Comparison of ENCODE assay signal across 1 cellular context in the genomic region with DNA sequence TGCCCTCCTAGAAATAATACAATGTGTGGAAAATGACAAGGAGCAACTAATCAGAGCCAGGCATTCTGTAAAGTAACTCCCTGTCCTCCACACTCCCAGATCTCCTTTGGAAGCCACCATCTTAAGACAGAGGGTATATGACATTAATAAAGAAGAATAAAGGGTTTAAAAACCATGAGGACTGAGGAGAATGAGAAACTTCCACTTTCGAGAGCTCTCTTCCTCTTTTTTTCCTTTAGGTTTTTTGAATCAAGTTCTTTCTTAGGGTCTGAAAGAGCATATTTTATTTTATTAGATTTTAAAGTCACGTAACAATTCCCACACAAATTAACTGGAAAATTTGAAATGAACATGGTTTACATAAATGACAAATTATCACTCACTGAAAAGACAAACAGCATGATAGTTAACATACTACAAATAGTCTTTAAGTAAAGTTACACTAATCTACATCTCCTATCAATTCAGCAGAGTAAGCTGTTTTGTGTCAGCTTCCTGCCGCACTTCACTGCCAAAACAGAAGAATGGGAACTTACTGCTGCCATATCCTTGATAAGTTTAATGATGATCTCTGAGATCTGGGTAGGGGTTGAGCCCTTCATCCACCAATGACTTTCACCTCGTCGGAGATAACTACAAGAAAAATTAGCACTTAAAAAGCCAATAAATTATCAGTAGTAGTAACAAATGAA.
TF ChIP-seq lines count a peak whose summit lies in the region.

No MANE protein-coding gene starts in this region.

TF ChIP-seq in GM23338, 12 proteins besides CTCF, POLR2A, EP300 and RAD21 (continued from another document):
- TF ChIP-seq, protein P1, sequence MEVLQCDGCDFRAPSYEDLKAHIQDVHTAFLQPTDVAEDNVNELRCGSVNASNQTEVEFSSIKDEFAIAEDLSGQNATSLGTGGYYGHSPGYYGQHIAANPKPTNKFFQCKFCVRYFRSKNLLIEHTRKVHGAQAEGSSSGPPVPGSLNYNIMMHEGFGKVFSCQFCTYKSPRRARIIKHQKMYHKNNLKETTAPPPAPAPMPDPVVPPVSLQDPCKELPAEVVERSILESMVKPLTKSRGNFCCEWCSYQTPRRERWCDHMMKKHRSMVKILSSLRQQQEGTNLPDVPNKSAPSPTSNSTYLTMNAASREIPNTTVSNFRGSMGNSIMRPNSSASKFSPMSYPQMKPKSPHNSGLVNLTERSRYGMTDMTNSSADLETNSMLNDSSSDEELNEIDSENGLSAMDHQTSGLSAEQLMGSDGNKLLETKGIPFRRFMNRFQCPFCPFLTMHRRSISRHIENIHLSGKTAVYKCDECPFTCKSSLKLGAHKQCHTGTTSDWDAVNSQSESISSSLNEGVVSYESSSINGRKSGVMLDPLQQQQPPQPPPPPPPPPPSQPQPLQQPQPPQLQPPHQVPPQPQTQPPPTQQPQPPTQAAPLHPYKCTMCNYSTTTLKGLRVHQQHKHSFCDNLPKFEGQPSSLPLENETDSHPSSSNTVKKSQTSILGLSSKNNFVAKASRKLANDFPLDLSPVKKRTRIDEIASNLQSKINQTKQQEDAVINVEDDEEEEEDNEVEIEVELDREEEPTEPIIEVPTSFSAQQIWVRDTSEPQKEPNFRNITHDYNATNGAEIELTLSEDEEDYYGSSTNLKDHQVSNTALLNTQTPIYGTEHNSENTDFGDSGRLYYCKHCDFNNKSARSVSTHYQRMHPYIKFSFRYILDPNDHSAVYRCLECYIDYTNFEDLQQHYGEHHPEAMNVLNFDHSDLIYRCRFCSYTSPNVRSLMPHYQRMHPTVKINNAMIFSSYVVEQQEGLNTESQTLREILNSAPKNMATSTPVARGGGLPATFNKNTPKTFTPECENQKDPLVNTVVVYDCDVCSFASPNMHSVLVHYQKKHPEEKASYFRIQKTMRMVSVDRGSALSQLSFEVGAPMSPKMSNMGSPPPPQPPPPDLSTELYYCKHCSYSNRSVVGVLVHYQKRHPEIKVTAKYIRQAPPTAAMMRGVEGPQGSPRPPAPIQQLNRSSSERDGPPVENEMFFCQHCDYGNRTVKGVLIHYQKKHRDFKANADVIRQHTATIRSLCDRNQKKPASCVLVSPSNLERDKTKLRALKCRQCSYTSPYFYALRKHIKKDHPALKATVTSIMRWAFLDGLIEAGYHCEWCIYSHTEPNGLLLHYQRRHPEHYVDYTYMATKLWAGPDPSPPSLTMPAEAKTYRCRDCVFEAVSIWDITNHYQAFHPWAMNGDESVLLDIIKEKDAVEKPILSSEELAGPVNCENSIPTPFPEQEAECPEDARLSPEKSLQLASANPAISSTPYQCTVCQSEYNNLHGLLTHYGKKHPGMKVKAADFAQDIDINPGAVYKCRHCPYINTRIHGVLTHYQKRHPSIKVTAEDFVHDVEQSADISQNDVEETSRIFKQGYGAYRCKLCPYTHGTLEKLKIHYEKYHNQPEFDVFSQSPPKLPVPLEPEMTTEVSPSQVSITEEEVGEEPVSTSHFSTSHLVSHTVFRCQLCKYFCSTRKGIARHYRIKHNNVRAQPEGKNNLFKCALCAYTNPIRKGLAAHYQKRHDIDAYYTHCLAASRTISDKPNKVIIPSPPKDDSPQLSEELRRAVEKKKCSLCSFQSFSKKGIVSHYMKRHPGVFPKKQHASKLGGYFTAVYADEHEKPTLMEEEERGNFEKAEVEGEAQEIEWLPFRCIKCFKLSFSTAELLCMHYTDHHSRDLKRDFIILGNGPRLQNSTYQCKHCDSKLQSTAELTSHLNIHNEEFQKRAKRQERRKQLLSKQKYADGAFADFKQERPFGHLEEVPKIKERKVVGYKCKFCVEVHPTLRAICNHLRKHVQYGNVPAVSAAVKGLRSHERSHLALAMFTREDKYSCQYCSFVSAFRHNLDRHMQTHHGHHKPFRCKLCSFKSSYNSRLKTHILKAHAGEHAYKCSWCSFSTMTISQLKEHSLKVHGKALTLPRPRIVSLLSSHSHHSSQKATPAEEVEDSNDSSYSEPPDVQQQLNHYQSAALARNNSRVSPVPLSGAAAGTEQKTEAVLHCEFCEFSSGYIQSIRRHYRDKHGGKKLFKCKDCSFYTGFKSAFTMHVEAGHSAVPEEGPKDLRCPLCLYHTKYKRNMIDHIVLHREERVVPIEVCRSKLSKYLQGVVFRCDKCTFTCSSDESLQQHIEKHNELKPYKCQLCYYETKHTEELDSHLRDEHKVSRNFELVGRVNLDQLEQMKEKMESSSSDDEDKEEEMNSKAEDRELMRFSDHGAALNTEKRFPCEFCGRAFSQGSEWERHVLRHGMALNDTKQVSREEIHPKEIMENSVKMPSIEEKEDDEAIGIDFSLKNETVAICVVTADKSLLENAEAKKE (CRISPR knock-in tag; IDR thresholded peaks at IDR 0.05) = no peak
